ENCODE assay signal across 23 cellular contexts in genomic region chr1:239616686-239617085, GRCh38.
"Had no signal": no experiment of that assay in that cellular context is flagged by ENCODE, and none has a peak within 500 bp of the region (broad histone marks: within the 10 kb centered on the region; RNA-seq: fewer than 3 reads in every experiment).

No MANE protein-coding gene starts in this region.

- H3K27me3 ChIP-seq: heart right ventricle, left lung, neutrophil, pancreas, right lobe of liver, upper lobe of left lung had no signal

- H3K36me3 ChIP-seq: heart right ventricle, left lung, neutrophil, pancreas, right lobe of liver, thoracic aorta, upper lobe of left lung had no signal

- DNase-seq: activated CD4-positive, alpha-beta T cell treated with anti-CD3 and anti-CD28 coated beads for 1 hour; activated CD4-positive, alpha-beta T cell treated with anti-CD3 and anti-CD28 coated beads, Interleukin-2, amount 50 U/mL, for 1 hour; activated CD8-positive, alpha-beta T cell treated with anti-CD3 and anti-CD28 coated beads, Interleukin-2, amount 10 ng/mL, durations not matched to agents 7 days and 5 days; activated gamma-delta T cell treated with Interleukin-2 at 50 U/mL for 16 hours; aorta; caudate nucleus; dermis blood vessel endothelial cell; effector CD8-positive, alpha-beta T cell; erythroblast; foreskin fibroblast; heart right ventricle; left lung; pancreas; right lobe of liver; small intestine; stimulated activated CD4-positive, alpha-beta T cell treated with anti-CD3 and anti-CD28 coated beads, Interleukin-2, amount 100 ng/mL, for 24 hours; T-helper 9 cell; upper lobe of left lung had no signal

- ATAC-seq: activated CD8-positive, alpha-beta T cell treated with anti-CD3 and anti-CD28 coated beads, Interleukin-2, amount 10 ng/mL, durations not matched to agents 7 days and 5 days; heart right ventricle; left lung; natural killer cell treated with Interleukin-12 subunit alpha and Interleukin-12 subunit beta and Interleukin-15 and Interleukin-18, amount 100 ng/mL, for 72 hours; right lobe of liver; stimulated activated effector memory CD8-positive, alpha-beta T cell treated with anti-CD3 and anti-CD28 coated beads, Interleukin-12 subunit alpha, Interleukin-12 subunit beta, amount 100 ng/mL, for 72 hours had no signal

- H3K9me3 ChIP-seq: neutrophil, pancreas, right lobe of liver, thoracic aorta, upper lobe of left lung had no signal

- FAIRE-seq: pancreas, small intestine had no signal

- H3K27ac ChIP-seq: heart right ventricle, left lung, neutrophil, pancreas, right lobe of liver, thoracic aorta, upper lobe of left lung had no signal

- H3K4me1 ChIP-seq: heart right ventricle, left lung, right lobe of liver, upper lobe of left lung had no signal

- H3K4me3 ChIP-seq: heart right ventricle, left lung, lung, pancreas, right lobe of liver, thoracic aorta, upper lobe of left lung had no signal
